ENCODE assay signal across 11 cellular contexts in genomic region chr6:148524976-148525375, GRCh38.
DNase-seq lines count a peak whose midpoint lies in the region; ATAC-seq, FAIRE-seq and TF ChIP-seq lines count a peak whose summit lies in the region.
"Had no signal": no experiment of that assay in that cellular context is flagged by ENCODE, and none has a peak within 500 bp of the region (broad histone marks: within the 10 kb centered on the region; RNA-seq: fewer than 3 reads in every experiment).

No MANE protein-coding gene starts in this region.

- peak overlapping the region; percentile 87 for H3K27ac Mint-ChIP-seq in activated T-cell treated with anti-CD3 and anti-CD28 coated beads, Interleukin-2, amount 50 U/mL, for 24 hours

- no peaks in the 10 kb centered on the region for H3K9me3 Mint-ChIP-seq in activated T-cell treated with anti-CD3 and anti-CD28 coated beads, Interleukin-2, amount 50 U/mL, for 24 hours

- H3K27me3 Mint-ChIP-seq in activated T-cell treated with anti-CD3 and anti-CD28 coated beads, Interleukin-2, amount 50 U/mL, for 24 hours = peaks cover 3% of the 10 kb centered on the region

- H3K4me3 ChIP-seq in WI38 (ENCODE audit: low read depth, low read length) = peak overlapping the region; percentile 45
- H3K4me3 ChIP-seq in foreskin fibroblast (ENCODE audit: low read depth in 1 of 2, low read length in 2 of 2) = peak overlapping the region; percentile 26 to 35
- H3K4me3 ChIP-seq: psoas muscle, upper lobe of right lung had no signal

- TF ChIP-seq CTCF in WI38 (IDR thresholded peaks at IDR 0.05; ENCODE audit: low read depth, low read length) = no peak
- no peak for TF ChIP-seq CTCF in foreskin fibroblast (IDR thresholded peaks at IDR 0.05; ENCODE audit: low read depth, low read length)

- no peaks in the 10 kb centered on the region for H3K36me3 Mint-ChIP-seq in activated T-cell treated with anti-CD3 and anti-CD28 coated beads, Interleukin-2, amount 50 U/mL, for 24 hours (ENCODE audit: low read depth)

- FAIRE-seq in frontal cortex (lab: Jason Lieb, UNC) = no peak

- ATAC-seq in HG03460 (IDR thresholded peaks at IDR 0.05; ENCODE audit: unreplicated experiment) = no peak
- ATAC-seq: upper lobe of right lung had no signal

- H3K4me3 Mint-ChIP-seq in activated T-cell treated with anti-CD3 and anti-CD28 coated beads, Interleukin-2, amount 50 U/mL, for 24 hours = peak overlapping the region; percentile 28

- peak overlapping the region; percentile 73 for H3K27ac ChIP-seq in substantia nigra (ENCODE audit: low read depth, low read length, poor library complexity, severe bottlenecking)
- H3K27ac ChIP-seq: psoas muscle, upper lobe of right lung had no signal

- DNase-seq in activated T-cell treated with anti-CD3 and anti-CD28 coated beads, Interleukin-2, amount 50 U/mL, for 24 hours = no peak
- DNase-seq in activated T-cell treated with anti-CD3 and anti-CD28 coated beads for 4 hours (no peak), foreskin fibroblast (peak; percentile 79 to 80), substantia nigra (lab: John Stamatoyannopoulos, UW) (peak in 1 of 49 donors; percentile 35), frontal cortex (ENCODE audit: low spot score in 2 of 2) (no peak), SK-N-DZ (ENCODE audit: low spot score) (no peak)
- DNase-seq: MM.1S, psoas muscle, upper lobe of right lung had no signal

- H3K4me1 Mint-ChIP-seq in activated T-cell treated with anti-CD3 and anti-CD28 coated beads, Interleukin-2, amount 50 U/mL, for 24 hours (ENCODE audit: low read depth) = peaks cover 28% of the 10 kb centered on the region

Comparison
In these comparisons a context has a peak if more than half of its experiments do, and no peak if none do; other contexts are left out.
1. DNase-seq: peak in foreskin fibroblast (2 of 2); none in activated T-cell treated with anti-CD3 and anti-CD28 coated beads, Interleukin-2, amount 50 U/mL, for 24 hours (single experiment), activated T-cell treated with anti-CD3 and anti-CD28 coated beads for 4 hours (single experiment), frontal cortex (0 of 2) and SK-N-DZ (single experiment).